Comparison of ENCODE assay signal across 9 cellular contexts in genomic region chr7:46291064-46291463, GRCh38.
DNase-seq lines count a peak whose midpoint lies in the region; ATAC-seq and TF ChIP-seq lines count a peak whose summit lies in the region.
"Had no signal": no experiment of that assay in that cellular context is flagged by ENCODE, and none has a peak within 500 bp of the region (broad histone marks: within the 10 kb centered on the region; RNA-seq: fewer than 3 reads in every experiment).

No MANE protein-coding gene starts in this region.

- H3K36me3 Mint-ChIP-seq in neural progenitor cell: no peaks in the 10 kb centered on the region
- H3K36me3 Mint-ChIP-seq in activated naive CD8-positive, alpha-beta T cell treated with anti-CD3 and anti-CD28 coated beads for 36 hours: no peaks in the 10 kb centered on the region

- H3K36me3 ChIP-seq in SJCRH30: no peaks in the 10 kb centered on the region
- H3K36me3 ChIP-seq in neural progenitor cell: no peaks in the 10 kb centered on the region

- H3K4me2 ChIP-seq in neural progenitor cell: no peak overlapping the region

- H3K4me1 Mint-ChIP-seq in neural progenitor cell: no peaks in the 10 kb centered on the region
- H3K4me1 Mint-ChIP-seq in activated naive CD8-positive, alpha-beta T cell treated with anti-CD3 and anti-CD28 coated beads for 36 hours: no peaks in the 10 kb centered on the region

- no peaks in the 10 kb centered on the region for H3K79me2 ChIP-seq in neural progenitor cell (ENCODE audit: low read depth)

- peaks cover 13% of the 10 kb centered on the region for H3K4me1 ChIP-seq in SJCRH30
- peaks cover 8% of the 10 kb centered on the region for H3K4me1 ChIP-seq in neural progenitor cell

- H3K27me3 Mint-ChIP-seq in neural progenitor cell (ENCODE audit: insufficient read depth, low read depth): no peaks in the 10 kb centered on the region
- H3K27me3 Mint-ChIP-seq in activated naive CD8-positive, alpha-beta T cell treated with anti-CD3 and anti-CD28 coated beads for 36 hours: peaks cover 3% of the 10 kb centered on the region

- H3K9ac ChIP-seq in neural progenitor cell: no peak overlapping the region

- H4K20me1 ChIP-seq in neural progenitor cell (ENCODE audit: low read depth): no peaks in the 10 kb centered on the region

- H3K9me3 Mint-ChIP-seq in neural progenitor cell: peaks cover 3% of the 10 kb centered on the region
- H3K9me3 Mint-ChIP-seq in activated naive CD8-positive, alpha-beta T cell treated with anti-CD3 and anti-CD28 coated beads for 36 hours: no peaks in the 10 kb centered on the region

- peak overlapping the region; percentile 65 for H2AFZ ChIP-seq in neural progenitor cell (replicated peaks)

- no peaks in the 10 kb centered on the region for H3K27me3 ChIP-seq in SJCRH30
- no peaks in the 10 kb centered on the region for H3K27me3 ChIP-seq in neural progenitor cell

- no peak overlapping the region for H3K27ac Mint-ChIP-seq in neural progenitor cell
- H3K27ac Mint-ChIP-seq in activated naive CD8-positive, alpha-beta T cell treated with anti-CD3 and anti-CD28 coated beads for 36 hours: no peak overlapping the region

- TF ChIP-seq CTCF in neural progenitor cell (IDR thresholded peaks at IDR 0.05): no peak

- no peak overlapping the region for H3K27ac ChIP-seq in SJCRH30
- H3K27ac ChIP-seq in neural progenitor cell: no peak overlapping the region

- no peaks in the 10 kb centered on the region for H3F3A ChIP-seq in neural progenitor cell (ENCODE audit: low read depth)

- H3K4me3 ChIP-seq in SJCRH30 (no peak overlapping the region), neural progenitor cell (no peak overlapping the region)

- H3K9me3 ChIP-seq in SJCRH30 (replicated peaks) (no peaks in the 10 kb centered on the region), neural progenitor cell (ENCODE audit: low read depth) (no peaks in the 10 kb centered on the region)

- H3K4me3 Mint-ChIP-seq in neural progenitor cell: no peak overlapping the region
- no peak overlapping the region for H3K4me3 Mint-ChIP-seq in activated naive CD8-positive, alpha-beta T cell treated with anti-CD3 and anti-CD28 coated beads for 36 hours

- ATAC-seq in GM18499 (IDR thresholded peaks at IDR 0.05; ENCODE audit: insufficient read depth, unreplicated experiment): peak; percentile 63
- peak; percentile 70 for ATAC-seq in HG02852 (IDR thresholded peaks at IDR 0.05; ENCODE audit: unreplicated experiment)

- DNase-seq in SJCRH30 (peak; percentile 60 to 63), neural progenitor cell (ENCODE audit: low spot score) (no peak), T-helper 2 cell (no peak)
- no peak for DNase-seq in activated naive CD8-positive, alpha-beta T cell treated with anti-CD3 and anti-CD28 coated beads for 36 hours
- no peak for DNase-seq in activated naive CD4-positive, alpha-beta T cell treated with anti-CD3 and anti-CD28 coated beads, Interleukin-2, amount 50 U/mL, for 16 hours
- DNase-seq in activated effector memory CD4-positive, alpha-beta T cell treated with Interleukin-2 at 50 U/mL for 16 hours: no peak
- DNase-seq: T-helper 9 cell had no signal

Comparison
In these comparisons a context has a peak if more than half of its experiments do, and no peak if none do; other contexts are left out.
1. DNase-seq: peak in SJCRH30 (2 of 2); none in neural progenitor cell (single experiment), activated naive CD8-positive, alpha-beta T cell treated with anti-CD3 and anti-CD28 coated beads for 36 hours (single experiment), activated naive CD4-positive, alpha-beta T cell treated with anti-CD3 and anti-CD28 coated beads, Interleukin-2, amount 50 U/mL, for 16 hours (single experiment), T-helper 2 cell (0 of 5) and activated effector memory CD4-positive, alpha-beta T cell treated with Interleukin-2 at 50 U/mL for 16 hours (single experiment).